In the genomic region with DNA sequence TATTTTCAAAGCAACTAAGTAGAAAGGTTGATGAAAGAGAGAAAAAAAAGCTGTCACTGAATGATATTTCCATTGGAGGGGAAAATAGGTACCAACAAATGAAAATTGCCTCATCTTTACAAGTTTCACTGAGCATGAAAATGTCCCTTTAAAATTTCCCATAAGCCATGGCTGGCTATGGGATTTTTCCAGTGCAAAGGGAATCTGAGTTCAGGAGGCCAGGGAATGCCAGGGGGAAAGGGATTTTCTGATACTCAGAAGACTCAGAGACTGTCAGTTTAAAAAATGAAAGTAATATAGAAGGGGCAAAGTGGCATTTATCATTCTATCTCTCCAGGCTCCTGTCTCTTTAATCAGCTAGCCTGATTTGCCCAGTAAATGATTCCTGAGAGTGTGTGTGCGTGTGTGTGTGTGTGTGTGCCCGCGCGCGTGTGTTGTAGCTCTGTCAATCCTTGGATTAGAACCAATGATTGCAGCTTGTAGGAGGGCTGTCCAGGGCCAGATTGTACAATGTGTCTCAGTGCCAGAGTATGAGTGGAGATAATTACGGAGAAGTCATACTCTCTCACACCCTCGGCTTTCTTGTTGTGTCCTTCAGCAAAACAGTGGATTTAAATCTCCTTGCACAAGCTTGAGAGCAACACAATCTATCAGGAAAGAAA, we compare ENCODE assay signal across 12 cellular contexts. TPM values are rescaled to one million over a fixed set of nuclear protein-coding genes. Genes with fewer than 3 reads are reported as not detected.
A peak's percentile ranks its signal among the peaks of the same experiment; 100 is the strongest.
DNase-seq lines count a peak whose midpoint lies in the region; ATAC-seq and TF ChIP-seq lines count a peak whose summit lies in the region.
"Had no signal": no experiment of that assay in that cellular context is flagged by ENCODE, and none has a peak within 500 bp of the region (broad histone marks: within the 10 kb centered on the region; RNA-seq: fewer than 3 reads in every experiment).

A gene (plus strand): TSS at position 526 of the 662 bp plus-strand sequence.

- WGBS in adrenal gland, 4 donors, result 13 to 31% (median 24%) methylated on average over 7 of the region's 7 CpGs
- 29 to 41% (median 33%) methylated on average over 7 of the region's 7 CpGs for WGBS in heart left ventricle, 4 donors
- WGBS in prostate gland, result 3% methylated on average over 7 of the region's 7 CpGs

- H3K9me2 ChIP-seq in Karpas-422 (replicated peaks; ENCODE audit: insufficient read depth, low read length), result no peaks in the 10 kb centered on the region

- H3K9ac ChIP-seq in Karpas-422 (ENCODE audit: low read length), result no peak within 1 kb of the TSS

- H3K36me3 Mint-ChIP-seq in activated naive CD4-positive, alpha-beta T cell treated with anti-CD3 and anti-CD28 coated beads, Interleukin-2, amount 10 ng/mL, durations not matched to agents 7 days and 5 days, result no peaks in the 10 kb centered on the region

- H3K36me3 ChIP-seq in adrenal gland (replicated peaks in 1 of 2), result no peaks in the 10 kb centered on the region
- no peaks in the 10 kb centered on the region for H3K36me3 ChIP-seq in heart left ventricle
- H3K36me3 ChIP-seq in prostate gland, result no peaks in the 10 kb centered on the region
- no peaks in the 10 kb centered on the region for H3K36me3 ChIP-seq in Karpas-422 (ENCODE audit: insufficient read depth, low read length)
- H3K36me3 ChIP-seq: ovary had no signal

- no peaks in the 10 kb centered on the region for H3K9me3 Mint-ChIP-seq in activated naive CD4-positive, alpha-beta T cell treated with anti-CD3 and anti-CD28 coated beads, Interleukin-2, amount 10 ng/mL, durations not matched to agents 7 days and 5 days

- H3K27ac ChIP-seq in adrenal gland (no peak within 1 kb of the TSS), heart left ventricle (no peak within 1 kb of the TSS), prostate gland (no peak within 1 kb of the TSS), Karpas-422 (ENCODE audit: low read length) (no peak within 1 kb of the TSS)
- H3K27ac ChIP-seq: ovary had no signal

- intact Hi-C loops in adrenal gland (cut with DNase I), result no loop called here
- intact Hi-C loops in heart left ventricle (cut with DNase I), result no loop called here
- intact Hi-C loops in prostate gland (cut with DNase I), result no loop called here

- H4K20me1 ChIP-seq in Karpas-422 (ENCODE audit: insufficient read depth, low read depth, low read length), result no peaks in the 10 kb centered on the region

- peak; percentile 2 for DNase-seq in EL
- DNase-seq in adrenal gland, result peak; percentile 62 to 82 (median 69)
- DNase-seq in heart left ventricle, result peak in 4 of 5 donors; percentile 46 to 65 (median 54)
- DNase-seq in prostate gland (ENCODE audit: low spot score), result peak; percentile 23
- DNase-seq in activated naive CD4-positive, alpha-beta T cell treated with anti-CD3 and anti-CD28 coated beads, Interleukin-2, amount 10 ng/mL, durations not matched to agents 7 days and 5 days, result no peak
- DNase-seq in ACHN, result no peak
- no peak for DNase-seq in Karpas-422
- DNase-seq in kidney glomerular epithelial cell (lab: John Stamatoyannopoulos, UW), result no peak
- DNase-seq: activated T-cell treated with anti-CD3 and anti-CD28 coated beads, Interleukin-2, amount 50 U/mL, for 4 hours; NCI-H345; ovary had no signal

- in situ Hi-C loops in ACHN (cut with HindIII; ENCODE audit: low pct_ligation_motif_present, low pct_unique_long_range_greater_than_20kb, low sequenced_read_pairs), result no loop called here

- CTCF ChIA-PET in activated naive CD4-positive, alpha-beta T cell treated with anti-CD3 and anti-CD28 coated beads, Interleukin-2, amount 10 ng/mL, durations not matched to agents 7 days and 5 days (lab: Charles Lee), result no interaction called here

- peak; percentile 80 to 97 (median 90) for ATAC-seq in heart left ventricle
- ATAC-seq: activated T-cell treated with anti-CD3 and anti-CD28 coated beads, Interleukin-2, amount 50 U/mL, for 4 hours; HCT116 had no signal

- no peak within 1 kb of the TSS for H3K4me3 Mint-ChIP-seq in activated naive CD4-positive, alpha-beta T cell treated with anti-CD3 and anti-CD28 coated beads, Interleukin-2, amount 10 ng/mL, durations not matched to agents 7 days and 5 days
- H3K4me3 Mint-ChIP-seq: activated T-cell treated with anti-CD3 and anti-CD28 coated beads, Interleukin-2, amount 50 U/mL, for 4 hours had no signal

- no peak for TF ChIP-seq CTCF in adrenal gland (IDR thresholded peaks at IDR 0.05)
- TF ChIP-seq CTCF in heart left ventricle (IDR thresholded peaks at IDR 0.05), result no peak
- no peak for TF ChIP-seq CTCF in prostate gland (IDR thresholded peaks at IDR 0.05)

- H3K4me2 ChIP-seq in Karpas-422 (ENCODE audit: low read depth, low read length, poor library complexity, severe bottlenecking), result no peak within 1 kb of the TSS

- no peaks in the 10 kb centered on the region for H3K4me1 Mint-ChIP-seq in activated naive CD4-positive, alpha-beta T cell treated with anti-CD3 and anti-CD28 coated beads, Interleukin-2, amount 10 ng/mL, durations not matched to agents 7 days and 5 days

- H3K4me3 ChIP-seq in adrenal gland (peak within 1 kb of the TSS in 2 of 4 donors; percentile 16 to 40), heart left ventricle (peak within 1 kb of the TSS in 10 of 12 donors; percentile 3 to 40 (median 24)), prostate gland (no peak within 1 kb of the TSS), Karpas-422 (ENCODE audit: low read length) (no peak within 1 kb of the TSS)
- H3K4me3 ChIP-seq: ovary had no signal

- H3K9me3 ChIP-seq in adrenal gland (replicated peaks in 1 of 3) (no peaks in the 10 kb centered on the region), heart left ventricle (no peaks in the 10 kb centered on the region), prostate gland (no peaks in the 10 kb centered on the region), Karpas-422 (ENCODE audit: low read length) (no peaks in the 10 kb centered on the region)
- H3K9me3 ChIP-seq: ovary had no signal

- peaks cover 19% of the 10 kb centered on the region for H3K27me3 ChIP-seq in adrenal gland
- H3K27me3 ChIP-seq in heart left ventricle, result peaks cover 0 to 47% (median 18%) of the 10 kb centered on the region in 9 donors
- H3K27me3 ChIP-seq in prostate gland (replicated peaks; ENCODE audit: insufficient read depth), result peaks cover 11% of the 10 kb centered on the region
- H3K27me3 ChIP-seq in Karpas-422 (ENCODE audit: low read length), result no peaks in the 10 kb centered on the region
- H3K27me3 ChIP-seq: ovary had no signal

- no peak within 1 kb of the TSS for H2AFZ ChIP-seq in Karpas-422 (ENCODE audit: low read length)

- no peaks in the 10 kb centered on the region for H3K79me2 ChIP-seq in Karpas-422 (ENCODE audit: low read length)

- H3K27me3 Mint-ChIP-seq in activated naive CD4-positive, alpha-beta T cell treated with anti-CD3 and anti-CD28 coated beads, Interleukin-2, amount 10 ng/mL, durations not matched to agents 7 days and 5 days, result peaks cover 3% of the 10 kb centered on the region

- no peak within 1 kb of the TSS for H3K27ac Mint-ChIP-seq in activated naive CD4-positive, alpha-beta T cell treated with anti-CD3 and anti-CD28 coated beads, Interleukin-2, amount 10 ng/mL, durations not matched to agents 7 days and 5 days

- no peak for TF ChIP-seq POLR2A in adrenal gland (IDR thresholded peaks at IDR 0.05)
- no peak for TF ChIP-seq POLR2A in heart left ventricle (IDR thresholded peaks at IDR 0.05)
- TF ChIP-seq POLR2A in prostate gland (IDR thresholded peaks at IDR 0.05), result no peak

- H3K4me1 ChIP-seq in adrenal gland (replicated peaks in 1 of 2) (peaks cover 4 to 8% of the 10 kb centered on the region in 2 donors), heart left ventricle (peaks cover 0 to 19% (median 0%) of the 10 kb centered on the region in 12 donors), prostate gland (replicated peaks) (no peaks in the 10 kb centered on the region), Karpas-422 (ENCODE audit: low read length) (no peaks in the 10 kb centered on the region)

RNA-seq across cellular contexts. Expression of the gene that starts here (rescaled TPM):
- 1 to 10 TPM in 7 of 8 donors, under 1 TPM in 1; 0.26 to 8.7 (median 3.6) TPM for total RNA-seq in adrenal gland
- polyA plus RNA-seq in adrenal gland, result 10 to 100 TPM in 1 of 3 donors, 1 to 10 TPM in 2; 2.9 to 11.5 (median 7.4) TPM
- 1 to 10 TPM in 7 of 9 donors, under 1 TPM in 2; 0.69 to 7.7 (median 1.5) TPM for total RNA-seq in heart left ventricle
- 1 to 10 TPM in 1 of 2 donors, under 1 TPM in 1; 0.40 to 1.1 TPM for polyA plus RNA-seq in heart left ventricle
- 1 to 10 TPM in 1 of 2 donors, not detected in 1; 7.4 TPM for total RNA-seq in prostate gland
- total RNA-seq in Karpas-422 (2014; rRNA removed; shearing (Covaris generic); ENCODE audit: low replicate concordance), result not detected in 2 replicates
- total RNA-seq: activated T-cell treated with anti-CD3 and anti-CD28 coated beads, Interleukin-2, amount 50 U/mL, for 4 hours had no signal

Comparison
In these comparisons a context has a peak if more than half of its experiments do, and no peak if none do; other contexts are left out.
1. DNase-seq: peak in EL (single experiment), adrenal gland (7 of 7), heart left ventricle (4 of 5) and prostate gland (single experiment); none in activated naive CD4-positive, alpha-beta T cell treated with anti-CD3 and anti-CD28 coated beads, Interleukin-2, amount 10 ng/mL, durations not matched to agents 7 days and 5 days (single experiment), ACHN (single experiment), Karpas-422 (single experiment) and kidney glomerular epithelial cell (single experiment).
2. H3K4me3 ChIP-seq: peak in heart left ventricle (10 of 12); none in prostate gland (0 of 2) and Karpas-422 (single experiment).